ENCODE assay signal across 34 cellular contexts in the genomic region with DNA sequence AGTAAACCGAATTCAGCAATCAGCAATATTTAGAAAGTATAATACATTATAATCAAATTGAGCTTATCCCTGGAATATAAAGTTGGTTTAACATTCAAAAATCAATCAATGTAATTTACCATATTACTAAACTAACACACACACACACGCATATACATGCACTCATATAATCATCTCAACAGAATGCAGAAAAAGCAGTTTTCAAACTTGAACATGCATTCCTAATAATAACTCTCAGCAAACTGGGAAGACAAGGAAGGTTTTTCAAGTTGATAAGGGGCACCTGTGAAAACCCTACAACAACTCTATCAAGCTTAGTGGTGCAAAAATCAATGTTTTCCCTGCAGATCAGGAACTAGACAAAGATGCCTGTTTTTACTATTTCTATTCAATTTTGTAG. TPM values are rescaled to one million over a fixed set of nuclear protein-coding genes. Genes with fewer than 3 reads are reported as not detected.
"Had no signal": no experiment of that assay in that cellular context is flagged by ENCODE, and none has a peak within 500 bp of the region (broad histone marks: within the 10 kb centered on the region; RNA-seq: fewer than 3 reads in every experiment).

No MANE protein-coding gene starts in this region.

- H3K4me1 Mint-ChIP-seq: natural killer cell, nephron, neural progenitor cell had no signal

- DNase-seq: naive thymus-derived CD4-positive, alpha-beta T cell; natural killer cell; occipital lobe; ovary; posterior cingulate gyrus; psoas muscle; right cardiac atrium; spleen; stimulated activated CD4-positive, alpha-beta T cell treated with anti-CD3 and anti-CD28 coated beads, Interleukin-12 subunit alpha, Interleukin-12 subunit beta, amount 100 ng/mL, for 4 hours; stimulated activated CD4-positive, alpha-beta T cell treated with anti-CD3 and anti-CD28 coated beads, Interleukin-1b, Interleukin-23, amount 100 ng/mL, for 48 hours; stimulated activated CD4-positive, alpha-beta T cell treated with anti-CD3 and anti-CD28 coated beads, Interleukin-2, amount 100 ng/mL, for 48 hours; stimulated activated CD4-positive, alpha-beta T cell treated with anti-CD3 and anti-CD28 coated beads, Interleukin-4, amount 100 ng/mL, for 4 hours; stimulated activated CD8-positive, alpha-beta memory T cell treated with anti-CD3 and anti-CD28 coated beads, Interleukin-4, amount 100 ng/mL, for 48 hours; stimulated activated naive CD4-positive, alpha-beta T cell; stimulated activated naive CD8-positive, alpha-beta T cell treated with anti-CD3 and anti-CD28 coated beads, Interleukin-15, amount 100 ng/mL, for 72 hours; stimulated activated naive CD8-positive, alpha-beta T cell treated with anti-CD3 and anti-CD28 coated beads, Interleukin-15, Interleukin-2, amounts not matched to agents 100 U/mL and 50 U/mL, for 24 hours; substantia nigra; testis; tibial artery; transverse colon; upper lobe of right lung; uterus had no signal

- H3K4me2 ChIP-seq: neural progenitor cell, smooth muscle cell had no signal

- H3K9ac ChIP-seq: neural progenitor cell, parathyroid adenoma had no signal

- H3K36me3 Mint-ChIP-seq: naive thymus-derived CD4-positive, alpha-beta T cell; natural killer cell; neural progenitor cell; stimulated activated memory B cell treated with anti-CD40 and anti-IgM and Interleukin-4, amounts not matched to agents 10 μg/mL and 1 μg/mL and 100 μg/mL, for 72 hours; type B pancreatic cell had no signal

- H3K36me3 ChIP-seq: neural progenitor cell, ovary, spleen, suprapubic skin, tibial artery, transverse colon, upper lobe of right lung, uterus had no signal

- H3K4me1 ChIP-seq: neural progenitor cell, parathyroid adenoma, psoas muscle, testis, tibial artery, transverse colon, upper lobe of right lung, uterus had no signal

- H3K79me2 ChIP-seq: parathyroid adenoma had no signal

- H3K4me3 Mint-ChIP-seq: naive thymus-derived CD4-positive, alpha-beta T cell; natural killer cell; nephron; neural progenitor cell; stimulated activated memory B cell treated with anti-CD40 and anti-IgM and Interleukin-4, amounts not matched to agents 10 μg/mL and 1 μg/mL and 100 μg/mL, for 72 hours; stimulated activated naive CD8-positive, alpha-beta T cell treated with anti-CD3 and anti-CD28 coated beads, Interleukin-15, amount 100 ng/mL, for 72 hours; type B pancreatic cell had no signal

- H3K27ac ChIP-seq: neural progenitor cell, ovary, parathyroid adenoma, psoas muscle, skin epidermis, spleen, suprapubic skin, testis, tibial artery, transverse colon, upper lobe of right lung, uterus had no signal

- H3K4me3 ChIP-seq: neural progenitor cell, ovary, psoas muscle, skin epidermis, smooth muscle cell, spleen, suprapubic skin, testis, tibial artery, transverse colon, upper lobe of right lung, uterus had no signal

- ATAC-seq: naive thymus-derived CD4-positive, alpha-beta T cell; natural killer cell; psoas muscle; right cardiac atrium; sciatic nerve; stimulated activated memory B cell treated with anti-CD40 and anti-IgM and Interleukin-4, amounts not matched to agents 10 μg/mL and 1 μg/mL and 100 μg/mL, for 72 hours; stimulated activated naive CD8-positive, alpha-beta T cell treated with anti-CD3 and anti-CD28 coated beads, Interleukin-15, amount 100 ng/mL, for 72 hours; stimulated activated naive CD8-positive, alpha-beta T cell treated with anti-CD3 and anti-CD28 coated beads, Interleukin-15, Interleukin-2, amounts not matched to agents 100 U/mL and 50 U/mL, for 24 hours; upper lobe of right lung had no signal

- H3K27ac Mint-ChIP-seq: naive thymus-derived CD4-positive, alpha-beta T cell; natural killer cell; nephron; neural progenitor cell; progenitor cell of endocrine pancreas; stimulated activated memory B cell treated with anti-CD40 and anti-IgM and Interleukin-4, amounts not matched to agents 10 μg/mL and 1 μg/mL and 100 μg/mL, for 72 hours; stimulated activated naive CD8-positive, alpha-beta T cell treated with anti-CD3 and anti-CD28 coated beads, Interleukin-15, amount 100 ng/mL, for 72 hours; type B pancreatic cell had no signal

- H3K27me3 ChIP-seq: ovary, suprapubic skin, testis, upper lobe of right lung, uterus had no signal

- H3K9me3 Mint-ChIP-seq: naive thymus-derived CD4-positive, alpha-beta T cell; natural killer cell; nephron; neural progenitor cell; stimulated activated memory B cell treated with anti-CD40 and anti-IgM and Interleukin-4, amounts not matched to agents 10 μg/mL and 1 μg/mL and 100 μg/mL, for 72 hours; stimulated activated naive CD8-positive, alpha-beta T cell treated with anti-CD3 and anti-CD28 coated beads, Interleukin-15, amount 100 ng/mL, for 72 hours; type B pancreatic cell had no signal

RNA-seq across cellular contexts. Expression of a gene that starts 4.7 kb away (rescaled TPM):
- total RNA-seq: progenitor cell of endocrine pancreas, renal cortical epithelial cell, smooth muscle cell had no signal
- polyA plus RNA-seq: neural cell, smooth muscle cell had no signal
